In genomic region chr7:115346685-115347084, GRCh38 we compare ENCODE assay signal across 30 cellular contexts.
"Had no signal": no experiment of that assay in that cellular context is flagged by ENCODE, and none has a peak within 500 bp of the region (broad histone marks: within the 10 kb centered on the region; RNA-seq: fewer than 3 reads in every experiment).

No MANE protein-coding gene starts in this region.

- H3K36me3 Mint-ChIP-seq: activated naive CD8-positive, alpha-beta T cell treated with anti-CD3 and anti-CD28 coated beads, Interleukin-2, amount 10 ng/mL, durations not matched to agents 7 days and 5 days; brain; natural killer cell treated with Interleukin-12 subunit alpha and Interleukin-12 subunit beta and Interleukin-15 and Interleukin-18, amount 100 ng/mL, for 72 hours; stimulated activated effector memory CD8-positive, alpha-beta T cell treated with anti-CD3 and anti-CD28 coated beads, Interleukin-12 subunit alpha, Interleukin-12 subunit beta, amount 100 ng/mL, for 72 hours had no signal

- H3K9me3 ChIP-seq: ascending aorta, heart right ventricle, left ventricle myocardium inferior, mucosa of descending colon, thoracic aorta had no signal

- ATAC-seq: activated CD4-positive, CD25-positive, alpha-beta regulatory T cell treated with anti-CD3 and anti-CD28 coated beads, Interleukin-2, amount 50 U/mL, for 24 hours; esophagus mucosa; heart right ventricle; mucosa of descending colon; natural killer cell treated with Interleukin-12 subunit alpha and Interleukin-12 subunit beta and Interleukin-15 and Interleukin-18, amount 100 ng/mL, for 72 hours; right cardiac atrium; stimulated activated effector memory CD8-positive, alpha-beta T cell treated with anti-CD3 and anti-CD28 coated beads, Interleukin-12 subunit alpha, Interleukin-12 subunit beta, amount 100 ng/mL, for 72 hours; T-helper 17 cell had no signal

- H3K9me3 Mint-ChIP-seq: activated naive CD4-positive, alpha-beta T cell treated with anti-CD3 and anti-CD28 coated beads for 36 hours; activated naive CD8-positive, alpha-beta T cell treated with anti-CD3 and anti-CD28 coated beads, Interleukin-2, amount 10 ng/mL, durations not matched to agents 7 days and 5 days; activated T-helper 1 cell treated with anti-CD3 and anti-CD28 coated beads, Interleukin-12 subunit alpha, Interleukin-12 subunit beta, Interleukin-2, Interleukin-4 antibody, amounts not matched to agents 30 ng/mL and 10 ng/mL and 1 ng/mL, durations not matched to agents 14 hours and 24 hours and 36 hours; brain; natural killer cell treated with Interleukin-12 subunit alpha and Interleukin-12 subunit beta and Interleukin-15 and Interleukin-18, amount 100 ng/mL, for 72 hours; stimulated activated effector memory CD8-positive, alpha-beta T cell treated with anti-CD3 and anti-CD28 coated beads, Interleukin-12 subunit alpha, Interleukin-12 subunit beta, amount 100 ng/mL, for 72 hours; stimulated activated naive CD8-positive, alpha-beta T cell treated with anti-CD3 and anti-CD28 coated beads, Interleukin-15, Interleukin-2, amounts not matched to agents 100 ng/mL and 50 ng/mL, for 24 hours had no signal

- H3K27me3 ChIP-seq: ascending aorta, cardiac muscle cell, heart right ventricle had no signal

- H3K4me1 ChIP-seq: ascending aorta, heart right ventricle, left ventricle myocardium inferior had no signal

- H3K27ac Mint-ChIP-seq: activated naive CD4-positive, alpha-beta T cell treated with anti-CD3 and anti-CD28 coated beads for 36 hours; activated naive CD8-positive, alpha-beta T cell treated with anti-CD3 and anti-CD28 coated beads, Interleukin-2, amount 10 ng/mL, durations not matched to agents 7 days and 5 days; activated T-helper 1 cell treated with anti-CD3 and anti-CD28 coated beads, Interleukin-12 subunit alpha, Interleukin-12 subunit beta, Interleukin-2, Interleukin-4 antibody, amounts not matched to agents 30 ng/mL and 10 ng/mL and 1 ng/mL, durations not matched to agents 14 hours and 24 hours and 36 hours; brain; natural killer cell treated with Interleukin-12 subunit alpha and Interleukin-12 subunit beta and Interleukin-15 and Interleukin-18, amount 100 ng/mL, for 72 hours; stimulated activated effector memory CD8-positive, alpha-beta T cell treated with anti-CD3 and anti-CD28 coated beads, Interleukin-12 subunit alpha, Interleukin-12 subunit beta, amount 100 ng/mL, for 72 hours; stimulated activated naive CD8-positive, alpha-beta T cell treated with anti-CD3 and anti-CD28 coated beads, Interleukin-15, Interleukin-2, amounts not matched to agents 100 ng/mL and 50 ng/mL, for 24 hours; T-helper 17 cell had no signal

- DNase-seq: activated CD4-positive, alpha-beta T cell treated with anti-CD3 and anti-CD28 coated beads for 48 hours; activated CD4-positive, alpha-beta T cell treated with anti-CD3 and anti-CD28 coated beads, Interleukin-2, amount 50 U/mL, for 48 hours; activated CD8-positive, alpha-beta memory T cell treated with anti-CD3 and anti-CD28 coated beads, Interleukin-2, amount 50 U/mL, for 4 hours; activated effector memory CD4-positive, alpha-beta T cell treated with anti-CD3 and anti-CD28 coated beads, Interleukin-2, amount 50 U/mL, for 16 hours; activated naive CD4-positive, alpha-beta T cell treated with anti-CD3 and anti-CD28 coated beads for 36 hours; activated naive CD8-positive, alpha-beta T cell treated with anti-CD3 and anti-CD28 coated beads, Interleukin-2, amount 10 ng/mL, durations not matched to agents 7 days and 5 days; activated T-cell treated with anti-CD3 and anti-CD28 coated beads, Interleukin-2, amount 50 U/mL, for 1 hour; foreskin melanocyte; heart right ventricle; left ventricle myocardium inferior; mucosa of descending colon; posterior cingulate gyrus; right cardiac atrium; stimulated activated CD4-positive, alpha-beta T cell treated with anti-CD3 and anti-CD28 coated beads, Interleukin-12 subunit alpha, Interleukin-12 subunit beta, amount 100 ng/mL, for 4 hours; stimulated activated CD4-positive, alpha-beta T cell treated with anti-CD3 and anti-CD28 coated beads, Interleukin-4, amount 100 ng/mL, for 24 hours; T-helper 17 cell; T1000; trophoblast cell; WERI-Rb-1 had no signal

- H3K4me3 ChIP-seq: ascending aorta, cardiac muscle cell, heart right ventricle, left ventricle myocardium inferior, lung, mucosa of descending colon, thoracic aorta had no signal

- H3K27ac ChIP-seq: ascending aorta, cardiac muscle cell, heart right ventricle, left ventricle myocardium inferior, thoracic aorta, WERI-Rb-1 had no signal

- H3K36me3 ChIP-seq: ascending aorta, cardiac muscle cell, heart right ventricle, left ventricle myocardium inferior, thoracic aorta, WERI-Rb-1 had no signal
